Comparison of ENCODE assay signal across 8 cellular contexts in the genomic region with DNA sequence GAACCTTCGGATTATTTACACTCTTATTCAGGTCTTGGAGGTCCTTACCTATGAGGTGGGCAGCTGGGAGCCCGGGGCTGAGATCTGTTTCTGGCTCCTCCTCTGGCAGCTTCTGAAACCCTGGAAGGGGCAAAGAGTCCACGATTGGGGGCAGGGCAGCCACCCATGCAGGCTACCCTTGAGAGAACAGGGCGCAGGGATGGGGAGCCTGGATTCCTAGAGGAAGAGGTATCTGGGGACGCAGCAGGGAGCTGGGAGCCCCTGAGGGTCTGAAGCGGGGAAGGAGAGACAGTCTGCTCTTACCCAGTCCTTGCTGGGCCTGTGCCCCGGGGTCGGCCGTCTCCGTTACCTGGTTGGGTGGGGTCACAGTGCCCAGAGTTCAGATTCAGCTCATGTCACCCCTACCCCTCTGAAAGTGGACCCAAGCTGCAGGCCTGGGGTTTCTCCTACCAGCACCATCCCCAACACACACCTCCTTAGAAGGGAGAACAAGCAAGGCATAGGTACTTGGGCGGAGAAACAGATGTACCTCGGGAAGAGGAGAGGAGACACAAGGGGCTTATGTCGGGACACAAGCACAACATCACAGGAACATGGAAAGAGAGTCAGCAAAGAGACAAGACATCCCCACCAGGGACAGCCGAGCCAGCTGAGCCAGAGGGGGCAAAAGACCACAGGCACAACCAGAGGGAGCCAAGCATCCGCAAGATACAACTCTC. TPM values are rescaled to one million over a fixed set of nuclear protein-coding genes. Genes with fewer than 3 reads are reported as not detected.
DNase-seq lines count a peak whose midpoint lies in the region; ATAC-seq and TF ChIP-seq lines count a peak whose summit lies in the region.

No MANE protein-coding gene starts in this region.

- TF ChIP-seq CTCF in GM23338 (conservative IDR thresholded peaks at IDR 0.05; ENCODE audit: low read depth in 2 of 2) (no peak), WERI-Rb-1 (IDR thresholded peaks at IDR 0.05; ENCODE audit: low read depth, low read length) (no peak), foreskin keratinocyte (conservative IDR thresholded peaks at IDR 0.05) (no peak), progenitor cell of endocrine pancreas (IDR thresholded peaks at IDR 0.05; ENCODE audit: unreplicated experiment) (no peak)

- ATAC-seq in GM23338 (peak; percentile 23), foreskin keratinocyte (no peak), HG02938 (IDR thresholded peaks at IDR 0.05; ENCODE audit: unreplicated experiment) (no peak), HG03354 (IDR thresholded peaks at IDR 0.05; ENCODE audit: poor library complexity, severe bottlenecking, unreplicated experiment) (no peak), HG03097 (IDR thresholded peaks at IDR 0.05; ENCODE audit: low FRiP score, unreplicated experiment) (no peak), HG03378 (IDR thresholded peaks at IDR 0.05; ENCODE audit: unreplicated experiment) (no peak)

- peak overlapping the region; percentile 99 for H2AFZ ChIP-seq in GM23338

- H3K36me3 ChIP-seq in GM23338 (ENCODE audit: insufficient read depth) (no peaks in the 10 kb centered on the region), WERI-Rb-1 (no peaks in the 10 kb centered on the region)

- H3K27me3 Mint-ChIP-seq in GM23338 (ENCODE audit: insufficient read depth, low read depth, poor library complexity) (peaks cover 36% of the 10 kb centered on the region), progenitor cell of endocrine pancreas (peaks cover 43% of the 10 kb centered on the region)

- H3K36me3 Mint-ChIP-seq in GM23338 (ENCODE audit: low read depth) (no peaks in the 10 kb centered on the region), progenitor cell of endocrine pancreas (ENCODE audit: insufficient read depth) (no peaks in the 10 kb centered on the region)

- no peak overlapping the region for H3K27ac Mint-ChIP-seq in GM23338
- peak overlapping the region; percentile 92 for H3K27ac Mint-ChIP-seq in progenitor cell of endocrine pancreas

- H3K27ac ChIP-seq in GM23338 (ENCODE audit: low read depth) (no peak overlapping the region), WERI-Rb-1 (no peak overlapping the region; the same call in 1 of the 2 replicates), foreskin keratinocyte (peak overlapping the region; percentile 73)

- H3F3A ChIP-seq in GM23338 (replicated peaks; ENCODE audit: low read depth): no peaks in the 10 kb centered on the region

- no peaks in the 10 kb centered on the region for H3K9me2 ChIP-seq in GM23338 (ENCODE audit: insufficient read depth)

- no peaks in the 10 kb centered on the region for H3K9me3 ChIP-seq in WERI-Rb-1 (ENCODE audit: severe bottlenecking)

- peaks cover 4% of the 10 kb centered on the region; the same call in 1 of the 2 replicates for H3K4me1 ChIP-seq in GM23338 (ENCODE audit: insufficient read depth)
- H3K4me1 ChIP-seq in foreskin keratinocyte: peaks cover 14% of the 10 kb centered on the region

- peaks cover 3% of the 10 kb centered on the region; the same call in 2 of the 3 replicates for H3K9me3 Mint-ChIP-seq in GM23338
- no peaks in the 10 kb centered on the region for H3K9me3 Mint-ChIP-seq in progenitor cell of endocrine pancreas (ENCODE audit: low read depth)

- H3K4me3 ChIP-seq in GM23338 (peak overlapping the region; percentile 95), WERI-Rb-1 (ENCODE audit: low read depth, low read length) (peak overlapping the region; percentile 76)

- DNase-seq in GM23338 (ENCODE audit: low spot score) (peak; percentile 43), WERI-Rb-1 (no peak), foreskin keratinocyte (no peak), progenitor cell of endocrine pancreas (ENCODE audit: low spot score, unreplicated experiment) (no peak)

- peak overlapping the region; percentile 96 for H3K4me2 ChIP-seq in GM23338

- H3K27me3 ChIP-seq in GM23338 (ENCODE audit: insufficient read depth): peaks cover 20% of the 10 kb centered on the region
- no peaks in the 10 kb centered on the region for H3K27me3 ChIP-seq in WERI-Rb-1 (ENCODE audit: insufficient read depth, low read depth, severe bottlenecking)
- H3K27me3 ChIP-seq in foreskin keratinocyte: no peaks in the 10 kb centered on the region

- H3K79me2 ChIP-seq in GM23338 (replicated peaks; ENCODE audit: insufficient read depth): no peaks in the 10 kb centered on the region

- H3K4me3 Mint-ChIP-seq in GM23338 (peak overlapping the region; percentile 95), progenitor cell of endocrine pancreas (ENCODE audit: low read depth) (peak overlapping the region; percentile 92)

- H3K4me1 Mint-ChIP-seq in GM23338: peaks cover 24% of the 10 kb centered on the region
- H3K4me1 Mint-ChIP-seq in progenitor cell of endocrine pancreas (ENCODE audit: low read depth): peaks cover 11% of the 10 kb centered on the region

- no peaks in the 10 kb centered on the region for H4K20me1 ChIP-seq in GM23338 (replicated peaks; ENCODE audit: insufficient read depth)

TF ChIP-seq in GM23338, 12 proteins besides CTCF, POLR2A, EP300 and RAD21 (continues in another document):
- TF ChIP-seq JUNB (IDR thresholded peaks at IDR 0.05; ENCODE audit: unreplicated experiment): no peak
- TF ChIP-seq EZH2phosphoT487 (IDR thresholded peaks at IDR 0.05; ENCODE audit: unreplicated experiment): no peak
- TF ChIP-seq ZNF114 (CRISPR knock-in tag; IDR thresholded peaks at IDR 0.05): no peak
- TF ChIP-seq, protein P1, sequence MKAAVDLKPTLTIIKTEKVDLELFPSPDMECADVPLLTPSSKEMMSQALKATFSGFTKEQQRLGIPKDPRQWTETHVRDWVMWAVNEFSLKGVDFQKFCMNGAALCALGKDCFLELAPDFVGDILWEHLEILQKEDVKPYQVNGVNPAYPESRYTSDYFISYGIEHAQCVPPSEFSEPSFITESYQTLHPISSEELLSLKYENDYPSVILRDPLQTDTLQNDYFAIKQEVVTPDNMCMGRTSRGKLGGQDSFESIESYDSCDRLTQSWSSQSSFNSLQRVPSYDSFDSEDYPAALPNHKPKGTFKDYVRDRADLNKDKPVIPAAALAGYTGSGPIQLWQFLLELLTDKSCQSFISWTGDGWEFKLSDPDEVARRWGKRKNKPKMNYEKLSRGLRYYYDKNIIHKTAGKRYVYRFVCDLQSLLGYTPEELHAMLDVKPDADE (IDR thresholded peaks at IDR 0.05): no peak
- TF ChIP-seq ZNF331 (CRISPR knock-in tag; IDR thresholded peaks at IDR 0.05; ENCODE audit: low read depth): no peak
- no peak for TF ChIP-seq POLR2AphosphoS5 (IDR thresholded peaks at IDR 0.05; ENCODE audit: low read depth)
- no peak for TF ChIP-seq STAT1 (IDR thresholded peaks at IDR 0.05; ENCODE audit: unreplicated experiment)
- no peak for TF ChIP-seq EZH2 (IDR thresholded peaks at IDR 0.05; ENCODE audit: low read depth, unreplicated experiment)
- TF ChIP-seq CREB1 (CRISPR knock-in tag; IDR thresholded peaks at IDR 0.05; ENCODE audit: low read depth): no peak
- TF ChIP-seq REST (IDR thresholded peaks at IDR 0.05; ENCODE audit: unreplicated experiment): no peak

RNA-seq across cellular contexts. Expression of gene LTB, which starts 0.6 kb away (rescaled TPM):
- total RNA-seq in GM23338 (2014; rRNA removed; shearing (Covaris generic)): not detected in 2 replicates
- polyA plus RNA-seq in GM23338 (2016; fragmentation: Nextera tagmentation; extraction: Ambion mirVana): 0.83 and 1.7 TPM in 2 replicates
- total RNA-seq in foreskin keratinocyte: 0.92 and 1.4 TPM in 2 replicates
- 1.6 and 3.0 TPM in 2 replicates for polyA plus RNA-seq in foreskin keratinocyte
- 0.57 TPM in 1 of 2 replicates, not detected in the other for total RNA-seq in progenitor cell of endocrine pancreas

RNA-seq across cellular contexts. Expression of gene LST1, which starts 4.4 kb away (rescaled TPM):
- not detected in 2 replicates for total RNA-seq in GM23338 (2014; rRNA removed; shearing (Covaris generic))
- polyA plus RNA-seq in GM23338 (2016; fragmentation: Nextera tagmentation; extraction: Ambion mirVana): 0.37 TPM in 1 of 2 replicates, not detected in the other
- total RNA-seq in foreskin keratinocyte: 0.34 TPM in 1 of 2 replicates, not detected in the other
- polyA plus RNA-seq in foreskin keratinocyte: 0.20 and 0.25 TPM in 2 replicates
- total RNA-seq in progenitor cell of endocrine pancreas: not detected in 2 replicates

RNA-seq across cellular contexts. Expression of gene TNF, which starts 6.3 kb away (rescaled TPM):
- total RNA-seq in GM23338 (2014; rRNA removed; shearing (Covaris generic)): not detected in 2 replicates
- polyA plus RNA-seq in GM23338 (2016; fragmentation: Nextera tagmentation; extraction: Ambion mirVana) (0.11 TPM in 1 of 2 replicates, not detected in the other), foreskin keratinocyte (4.5 and 9.2 TPM in 2 replicates)
- total RNA-seq in foreskin keratinocyte (4.7 and 10.5 TPM in 2 replicates), progenitor cell of endocrine pancreas (not detected in 2 replicates)

RNA-seq across cellular contexts. Expression of gene LTA, which starts 9.6 kb away (rescaled TPM):
- not detected in 2 replicates for total RNA-seq in GM23338 (2014; rRNA removed; shearing (Covaris generic))
- polyA plus RNA-seq in GM23338 (2016; fragmentation: Nextera tagmentation; extraction: Ambion mirVana) (not detected in 2 replicates), foreskin keratinocyte (not detected in 2 replicates)
- total RNA-seq in foreskin keratinocyte (not detected in 2 replicates), progenitor cell of endocrine pancreas (not detected in 2 replicates)

RNA-seq across cellular contexts. Expression of gene NCR3, which starts 11.1 kb away (rescaled TPM):
- not detected in 2 replicates for total RNA-seq in GM23338 (2014; rRNA removed; shearing (Covaris generic))
- polyA plus RNA-seq in GM23338 (2016; fragmentation: Nextera tagmentation; extraction: Ambion mirVana): not detected in 2 replicates
- not detected in 2 replicates for total RNA-seq in foreskin keratinocyte
- not detected in 2 replicates for polyA plus RNA-seq in foreskin keratinocyte
- total RNA-seq in progenitor cell of endocrine pancreas: not detected in 2 replicates
